In the genomic region with DNA sequence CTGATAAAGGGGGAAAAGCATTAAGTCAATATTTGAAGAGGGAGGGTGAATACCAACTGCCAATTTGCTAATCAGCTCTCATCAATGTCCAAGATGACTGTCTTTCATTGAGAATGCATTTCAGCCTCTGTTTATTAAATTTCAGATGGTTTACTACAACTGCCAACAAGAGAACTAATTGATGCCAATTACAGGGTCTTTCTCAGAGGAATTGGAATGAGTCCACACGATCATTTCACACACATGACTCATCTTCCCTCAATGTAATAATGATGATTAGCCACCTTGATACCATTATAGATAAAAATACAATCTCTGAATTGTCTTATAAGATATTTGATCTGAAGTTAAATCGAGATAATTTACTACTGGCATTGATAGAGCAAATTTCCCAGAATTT, we compare ENCODE assay signal across 29 cellular contexts.
"Had no signal": no experiment of that assay in that cellular context is flagged by ENCODE, and none has a peak within 500 bp of the region (broad histone marks: within the 10 kb centered on the region; RNA-seq: fewer than 3 reads in every experiment).

No MANE protein-coding gene starts in this region.

- H3K36me3 ChIP-seq: cardiac muscle cell, colonic mucosa, esophagus squamous epithelium, left lung, lower lobe of right lung, pancreas, prostate gland, sigmoid colon, thoracic aorta had no signal

- H3K4me3 ChIP-seq: cardiac muscle cell, colonic mucosa, esophagus squamous epithelium, left lung, lower lobe of right lung, pancreas, prostate gland, sigmoid colon, thoracic aorta had no signal

- DNase-seq: activated CD4-positive, alpha-beta T cell treated with anti-CD3 and anti-CD28 coated beads for 4 hours; activated CD4-positive, alpha-beta T cell treated with anti-CD3 and anti-CD28 coated beads, Interleukin-2, amount 50 U/mL, for 4 hours; activated naive CD4-positive, alpha-beta T cell; activated T-cell treated with anti-CD3 and anti-CD28 coated beads for 4 hours; activated T-cell treated with anti-CD3 and anti-CD28 coated beads, Interleukin-2, amount 50 U/mL, for 72 hours; anterior cingulate cortex; cerebellar nuclear complex; colonic mucosa; effector CD8-positive, alpha-beta T cell; esophagus squamous epithelium; foreskin melanocyte; left lung; lower lobe of right lung; mesenchymal stem cell; naive thymus-derived CD8-positive, alpha-beta T cell; nucleus accumbens; pancreas; retina; sigmoid colon; small intestine; stimulated activated CD4-positive, alpha-beta T cell treated with anti-CD3 and anti-CD28 coated beads, Interleukin-4, amount 100 ng/mL, for 24 hours; trophoblast cell had no signal

- H3K9me3 ChIP-seq: colonic mucosa, esophagus squamous epithelium, lower lobe of right lung, pancreas, prostate gland, sigmoid colon, thoracic aorta had no signal

- H3K27ac ChIP-seq: cardiac muscle cell, colonic mucosa, epithelial cell of prostate, esophagus squamous epithelium, left lung, lower lobe of right lung, pancreas, prostate gland, sigmoid colon, thoracic aorta, VCaP had no signal

- H3K27me3 ChIP-seq: cardiac muscle cell, colonic mucosa, esophagus squamous epithelium, left lung, pancreas, sigmoid colon had no signal

- ATAC-seq: activated naive CD4-positive, alpha-beta T cell treated with anti-CD3 and anti-CD28 coated beads, Interleukin-2, amount 50 U/mL, for 72 hours; activated T-cell treated with anti-CD3 and anti-CD28 coated beads, Interleukin-2, amount 50 U/mL, for 72 hours; left lung; lower lobe of right lung; naive thymus-derived CD8-positive, alpha-beta T cell; pancreas; stimulated activated effector memory CD8-positive, alpha-beta T cell treated with anti-CD3 and anti-CD28 coated beads, Interleukin-12 subunit alpha, Interleukin-12 subunit beta, amount 100 ng/mL, for 72 hours had no signal

- H3K4me1 ChIP-seq: colonic mucosa, left lung, lower lobe of right lung, pancreas, prostate gland, sigmoid colon had no signal
